16 cellular contexts compared by ENCODE assay signal in the genomic region with DNA sequence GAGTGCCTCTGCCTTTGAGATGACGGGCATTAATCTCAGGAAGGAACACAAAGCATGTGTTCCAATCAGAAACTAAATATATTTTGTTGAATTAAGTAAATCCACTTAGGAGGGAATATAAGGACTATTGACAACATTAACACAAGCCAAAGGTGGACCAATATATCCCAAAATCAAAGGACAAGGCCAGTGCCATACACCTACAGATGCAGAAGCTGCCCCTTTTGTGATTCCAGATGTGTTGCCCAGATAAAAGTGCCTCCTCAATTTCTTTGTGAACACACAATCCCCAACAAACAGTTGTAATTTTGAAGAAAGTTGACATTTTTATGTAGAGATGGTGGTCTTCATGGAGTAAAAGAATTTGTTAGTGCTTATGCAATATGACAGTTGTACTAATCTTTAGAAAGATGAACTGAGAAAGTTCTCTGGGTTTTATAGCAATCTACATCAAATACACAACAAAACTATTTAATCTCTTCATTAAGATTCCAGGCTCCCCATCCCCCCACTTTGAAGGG.
"Had no signal": no experiment of that assay in that cellular context is flagged by ENCODE, and none has a peak within 500 bp of the region (broad histone marks: within the 10 kb centered on the region; RNA-seq: fewer than 3 reads in every experiment).

No MANE protein-coding gene starts in this region.

- H3K4me3 Mint-ChIP-seq: neural crest cell had no signal

- H2AFZ ChIP-seq: hepatocyte, parathyroid adenoma had no signal

- H3K4me3 ChIP-seq: adrenal gland, hepatocyte, transverse colon had no signal

- H3K4me2 ChIP-seq: hepatocyte had no signal

- H3K4me1 ChIP-seq: adrenal gland, parathyroid adenoma, transverse colon had no signal

- H3K27ac ChIP-seq: adrenal gland, hepatocyte, parathyroid adenoma, transverse colon had no signal

- H3K9me3 Mint-ChIP-seq: neural crest cell had no signal

- ATAC-seq: esophagus mucosa, SK-N-SH treated with all-trans-retinoic acid at 6 μM for 48 hours had no signal

- H3K27me3 ChIP-seq: adrenal gland, hepatocyte, transverse colon had no signal

- H3K9ac ChIP-seq: parathyroid adenoma had no signal

- H3K9me3 ChIP-seq: adrenal gland, transverse colon had no signal

- H3K79me2 ChIP-seq: hepatocyte, parathyroid adenoma had no signal

- DNase-seq: activated CD4-positive, alpha-beta T cell treated with anti-CD3 and anti-CD28 coated beads, Interleukin-2, amount 50 U/mL, for 48 hours; activated CD4-positive, CD25-positive, alpha-beta regulatory T cell treated with anti-CD3 and anti-CD28 coated beads, Interleukin-2, amount 50 U/mL, for 72 hours; activated CD8-positive, alpha-beta memory T cell treated with anti-CD3 and anti-CD28 coated beads, Interleukin-2, amount 50 U/mL, for 4 hours; activated naive CD4-positive, alpha-beta T cell; adrenal gland; midbrain; retina; stimulated activated CD4-positive, alpha-beta T cell treated with anti-CD3 and anti-CD28 coated beads, Interleukin-2, amount 100 ng/mL, for 48 hours; stimulated activated naive CD4-positive, alpha-beta T cell; T-helper 1 cell; transverse colon had no signal
